Comparison of ENCODE assay signal across 23 cellular contexts in genomic region chr10:11787846-11788245, GRCh38.
"Had no signal": no experiment of that assay in that cellular context is flagged by ENCODE, and none has a peak within 500 bp of the region (broad histone marks: within the 10 kb centered on the region; RNA-seq: fewer than 3 reads in every experiment).

No MANE protein-coding gene starts in this region.

- H3K9me3 Mint-ChIP-seq: activated naive CD4-positive, alpha-beta T cell treated with anti-CD3 and anti-CD28 coated beads, Interleukin-2, amount 50 U/mL, for 24 hours; activated T-cell treated with anti-CD3 and anti-CD28 coated beads, Interleukin-2, amount 50 U/mL, for 24 hours; activated T-helper 1 cell treated with anti-CD3 and anti-CD28 coated beads, Interleukin-12 subunit alpha, Interleukin-12 subunit beta, Interleukin-2, Interleukin-4 antibody, amounts not matched to agents 30 ng/mL and 10 ng/mL and 1 ng/mL, durations not matched to agents 14 hours and 24 hours and 36 hours; T-helper 1 cell treated with Interleukin-12 subunit alpha and Interleukin-12 subunit beta and Interleukin-4 antibody, amounts not matched to agents 30 μg/mL and 1 μg/mL, for 36 hours had no signal

- H3K4me1 ChIP-seq: body of pancreas, Peyer's patch had no signal

- H3K36me3 Mint-ChIP-seq: activated CD8-positive, alpha-beta memory T cell treated with anti-CD3 and anti-CD28 coated beads, Interleukin-2, amount 10 ng/mL, durations not matched to agents 7 days and 5 days; activated naive CD4-positive, alpha-beta T cell treated with anti-CD3 and anti-CD28 coated beads, Interleukin-2, amount 50 U/mL, for 24 hours had no signal

- H3K27me3 ChIP-seq: body of pancreas, MG63, Peyer's patch had no signal

- H3K4me1 Mint-ChIP-seq: activated naive CD4-positive, alpha-beta T cell treated with anti-CD3 and anti-CD28 coated beads, Interleukin-2, amount 50 U/mL, for 24 hours had no signal

- H3K27me3 Mint-ChIP-seq: activated naive CD4-positive, alpha-beta T cell treated with anti-CD3 and anti-CD28 coated beads, Interleukin-2, amount 50 U/mL, for 24 hours had no signal

- H3K27ac Mint-ChIP-seq: activated CD8-positive, alpha-beta memory T cell treated with anti-CD3 and anti-CD28 coated beads, Interleukin-2, amount 10 ng/mL, durations not matched to agents 7 days and 5 days; activated naive CD4-positive, alpha-beta T cell treated with anti-CD3 and anti-CD28 coated beads, Interleukin-2, amount 50 U/mL, for 24 hours; activated T-cell treated with anti-CD3 and anti-CD28 coated beads, Interleukin-2, amount 50 U/mL, for 24 hours; activated T-helper 1 cell treated with anti-CD3 and anti-CD28 coated beads, Interleukin-12 subunit alpha, Interleukin-12 subunit beta, Interleukin-2, Interleukin-4 antibody, amounts not matched to agents 30 ng/mL and 10 ng/mL and 1 ng/mL, durations not matched to agents 14 hours and 24 hours and 36 hours; T-helper 1 cell treated with Interleukin-12 subunit alpha and Interleukin-12 subunit beta and Interleukin-4 antibody, amounts not matched to agents 30 μg/mL and 1 μg/mL, for 36 hours had no signal

- H3K36me3 ChIP-seq: MG63, Peyer's patch had no signal

- H3K27ac ChIP-seq: body of pancreas, Peyer's patch, RWPE1 had no signal

- DNase-seq: activated CD4-positive, alpha-beta T cell treated with anti-CD3 and anti-CD28 coated beads for 48 hours; activated CD4-positive, alpha-beta T cell treated with anti-CD3 and anti-CD28 coated beads, Interleukin-2, amount 50 U/mL, for 4 hours; activated CD8-positive, alpha-beta memory T cell treated with anti-CD3 and anti-CD28 coated beads, Interleukin-2, amount 10 ng/mL, durations not matched to agents 7 days and 5 days; activated effector memory CD4-positive, alpha-beta T cell treated with Interleukin-2 at 50 U/mL for 16 hours; activated naive CD4-positive, alpha-beta T cell; activated T-cell treated with anti-CD3 and anti-CD28 coated beads, Interleukin-2, amount 50 U/mL, for 24 hours; body of pancreas; central memory CD4-positive, alpha-beta T cell; MG63; MV-4-11; NCI-H1092 treated with DMSO at 0.1 percent for 48 hours; NCI-H1417 treated with DMSO at 0.1 percent for 48 hours; NCI-H187; NCI-H345; NCI-H510A; NCI-H526 treated with DMSO at 0.1 percent for 48 hours; Peyer's patch; Right ventricle myocardium superior had no signal

- H3K4me3 Mint-ChIP-seq: activated CD8-positive, alpha-beta memory T cell treated with anti-CD3 and anti-CD28 coated beads, Interleukin-2, amount 10 ng/mL, durations not matched to agents 7 days and 5 days; activated naive CD4-positive, alpha-beta T cell treated with anti-CD3 and anti-CD28 coated beads, Interleukin-2, amount 50 U/mL, for 24 hours; activated T-cell treated with anti-CD3 and anti-CD28 coated beads, Interleukin-2, amount 50 U/mL, for 24 hours; activated T-helper 1 cell treated with anti-CD3 and anti-CD28 coated beads, Interleukin-12 subunit alpha, Interleukin-12 subunit beta, Interleukin-2, Interleukin-4 antibody, amounts not matched to agents 30 ng/mL and 10 ng/mL and 1 ng/mL, durations not matched to agents 14 hours and 24 hours and 36 hours; T-helper 1 cell treated with Interleukin-12 subunit alpha and Interleukin-12 subunit beta and Interleukin-4 antibody, amounts not matched to agents 30 μg/mL and 1 μg/mL, for 36 hours had no signal

- H3K9me3 ChIP-seq: body of pancreas, MG63, Peyer's patch had no signal

- H3K4me3 ChIP-seq: body of pancreas, MG63, Peyer's patch had no signal

- ATAC-seq: activated CD4-positive, CD25-positive, alpha-beta regulatory T cell treated with anti-CD3 and anti-CD28 coated beads, Interleukin-2, amount 50 U/mL, for 24 hours; activated CD8-positive, alpha-beta memory T cell treated with anti-CD3 and anti-CD28 coated beads, Interleukin-2, amount 10 ng/mL, durations not matched to agents 7 days and 5 days; body of pancreas had no signal
